Comparison of ENCODE assay signal across 19 cellular contexts in the genomic region with DNA sequence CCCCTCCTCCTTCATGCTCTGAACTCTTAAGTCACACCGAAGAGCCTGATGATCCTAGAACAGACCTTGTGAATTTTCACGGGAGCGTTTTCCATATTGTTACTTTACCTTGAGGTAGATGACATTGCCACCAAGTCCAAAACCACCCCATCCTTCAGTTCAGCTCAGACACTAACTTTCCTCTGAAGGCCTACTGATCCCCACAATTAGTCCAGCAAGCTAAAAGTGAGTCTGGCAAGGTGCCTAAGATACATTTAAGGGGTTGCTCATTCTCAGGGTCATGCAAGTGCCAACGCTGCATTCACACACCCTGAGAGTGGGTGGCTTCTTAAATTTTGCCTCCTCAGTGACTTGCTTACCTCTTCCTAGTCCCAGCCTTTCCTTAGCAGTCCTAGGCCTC.
"Had no signal": no experiment of that assay in that cellular context is flagged by ENCODE, and none has a peak within 500 bp of the region (broad histone marks: within the 10 kb centered on the region; RNA-seq: fewer than 3 reads in every experiment).

No MANE protein-coding gene starts in this region.

- H3K9me3 ChIP-seq: ascending aorta, gastroesophageal sphincter, tibial nerve, vagina had no signal

- DNase-seq: activated CD4-positive, alpha-beta T cell treated with anti-CD3 and anti-CD28 coated beads for 4 hours; activated CD8-positive, alpha-beta memory T cell treated with anti-CD3 and anti-CD28 coated beads, Interleukin-2, amount 50 U/mL, for 4 hours; activated CD8-positive, alpha-beta T cell treated with anti-CD3 and anti-CD28 coated beads, Interleukin-2, amount 10 ng/mL, durations not matched to agents 7 days and 5 days; activated naive CD8-positive, alpha-beta T cell treated with anti-CD3 and anti-CD28 coated beads, Interleukin-2, amount 50 U/mL, for 24 hours; dorsolateral prefrontal cortex; mammary epithelial cell; naive thymus-derived CD4-positive, alpha-beta T cell; posterior cingulate gyrus; stimulated activated CD4-positive, alpha-beta T cell treated with anti-CD3 and anti-CD28 coated beads, Interleukin-15, amount 100 ng/mL, for 24 hours; stimulated activated CD4-positive, alpha-beta T cell treated with anti-CD3 and anti-CD28 coated beads, Interleukin-4, amount 100 ng/mL, for 1 hour; stimulated activated naive CD4-positive, alpha-beta T cell; substantia nigra; T-helper 17 cell had no signal

- ATAC-seq: activated CD8-positive, alpha-beta T cell treated with anti-CD3 and anti-CD28 coated beads, Interleukin-2, amount 10 ng/mL, durations not matched to agents 7 days and 5 days; activated naive CD8-positive, alpha-beta T cell treated with anti-CD3 and anti-CD28 coated beads, Interleukin-2, amount 50 U/mL, for 24 hours; gastroesophageal sphincter; naive thymus-derived CD4-positive, alpha-beta T cell; T-helper 17 cell had no signal

- H3K4me1 ChIP-seq: ascending aorta had no signal

- H3K27me3 ChIP-seq: ascending aorta, dorsolateral prefrontal cortex, tibial nerve, vagina had no signal

- H3K27me3 Mint-ChIP-seq: activated naive CD8-positive, alpha-beta T cell treated with anti-CD3 and anti-CD28 coated beads, Interleukin-2, amount 50 U/mL, for 24 hours; naive thymus-derived CD4-positive, alpha-beta T cell; T-helper 17 cell had no signal

- H3K27ac Mint-ChIP-seq: activated CD8-positive, alpha-beta T cell treated with anti-CD3 and anti-CD28 coated beads, Interleukin-2, amount 10 ng/mL, durations not matched to agents 7 days and 5 days; activated naive CD8-positive, alpha-beta T cell treated with anti-CD3 and anti-CD28 coated beads, Interleukin-2, amount 50 U/mL, for 24 hours; T-helper 17 cell had no signal

- H3K27ac ChIP-seq: ascending aorta, gastroesophageal sphincter, tibial nerve, vagina had no signal

- H3K9me3 Mint-ChIP-seq: activated naive CD8-positive, alpha-beta T cell treated with anti-CD3 and anti-CD28 coated beads, Interleukin-2, amount 50 U/mL, for 24 hours; naive thymus-derived CD4-positive, alpha-beta T cell had no signal

- H3K4me3 Mint-ChIP-seq: activated CD8-positive, alpha-beta T cell treated with anti-CD3 and anti-CD28 coated beads, Interleukin-2, amount 10 ng/mL, durations not matched to agents 7 days and 5 days; activated naive CD8-positive, alpha-beta T cell treated with anti-CD3 and anti-CD28 coated beads, Interleukin-2, amount 50 U/mL, for 24 hours; naive thymus-derived CD4-positive, alpha-beta T cell had no signal

- H3K4me3 ChIP-seq: ascending aorta, dorsolateral prefrontal cortex, gastroesophageal sphincter, tibial nerve, vagina had no signal

- H3K36me3 ChIP-seq: ascending aorta, vagina had no signal

- FAIRE-seq: bronchial epithelial cell, endometrium had no signal
